Comparison of ENCODE assay signal across 24 cellular contexts in genomic region chr7:7812112-7812511, GRCh38.
DNase-seq lines count a peak whose midpoint lies in the region; ATAC-seq and TF ChIP-seq lines count a peak whose summit lies in the region.
"Had no signal": no experiment of that assay in that cellular context is flagged by ENCODE, and none has a peak within 500 bp of the region (broad histone marks: within the 10 kb centered on the region; RNA-seq: fewer than 3 reads in every experiment).

No MANE protein-coding gene starts in this region.

- CTCF ChIA-PET in Calu3 (lab: Charles Lee), result no interaction called here

- DNase-seq in Ammon's horn (ENCODE audit: low spot score) (peak; percentile 36), LNCaP clone FGC (ENCODE audit: low read depth) (peak; percentile 54), NCI-H748 (lab: John Stamatoyannopoulos, UW; ENCODE audit: unreplicated experiment) (peak; percentile 36), fibroblast of peridontal ligament (ENCODE audit: extremely low read depth) (peak; percentile 42), Calu3 (no peak), T-helper 2 cell (no peak)
- DNase-seq in activated CD4-positive, alpha-beta T cell treated with anti-CD3 and anti-CD28 coated beads, Interleukin-2, amount 50 U/mL, for 1 hour, result no peak
- DNase-seq: activated CD4-positive, alpha-beta T cell treated with anti-CD3 and anti-CD28 coated beads, Interleukin-2, amount 50 U/mL, for 4 hours; activated CD8-positive, alpha-beta memory T cell treated with anti-CD3 and anti-CD28 coated beads, Interleukin-2, amount 50 U/mL, for 4 hours; activated naive CD4-positive, alpha-beta T cell treated with anti-CD3 and anti-CD28 coated beads, Interleukin-2, amount 50 U/mL, for 16 hours; amygdala; Caco-2; esophagus squamous epithelium; HFFc6; islet precursor cell; KBM-7; lower lobe of right lung; NCI-H2029; NCI-H526 treated with DMSO at 0.1 percent for 48 hours; right cardiac atrium; stimulated activated CD4-positive, alpha-beta T cell treated with anti-CD3 and anti-CD28 coated beads, Interleukin-4, amount 100 ng/mL, for 4 hours; stimulated activated naive CD4-positive, alpha-beta T cell had no signal

- no peaks in the 10 kb centered on the region for H3K9me3 Mint-ChIP-seq in Calu3 (ENCODE audit: low read depth, unreplicated experiment)
- H3K9me3 Mint-ChIP-seq: HFFc6 had no signal

- BruUV-seq in Calu3 (replicated peaks; lab: Mats Ljungman, UMichigan), result no TSS peak

- H3K27ac Mint-ChIP-seq in Calu3 (ENCODE audit: unreplicated experiment), result no peak overlapping the region
- H3K27ac Mint-ChIP-seq: HFFc6 had no signal

- no peak for ATAC-seq in GM19467 (IDR thresholded peaks at IDR 0.05; ENCODE audit: unreplicated experiment)
- ATAC-seq: right cardiac atrium had no signal

- H3K27me3 Mint-ChIP-seq in Calu3 (ENCODE audit: unreplicated experiment), result no peaks in the 10 kb centered on the region

- no peak overlapping the region for H3K4me3 ChIP-seq in LNCaP clone FGC (ENCODE audit: low read depth, low read length)
- H3K4me3 ChIP-seq: BLaER1 treated with 17β-estradiol and CSF1 and Interleukin-3, amounts not matched to agents 10 nM and 100 nM; esophagus squamous epithelium; lower lobe of right lung had no signal

- H3K4me1 Mint-ChIP-seq in Calu3 (ENCODE audit: low read depth, unreplicated experiment), result peaks cover 22% of the 10 kb centered on the region

- no peaks in the 10 kb centered on the region for H3K36me3 Mint-ChIP-seq in Calu3 (ENCODE audit: insufficient read depth, unreplicated experiment)

- intact Hi-C loops in Calu3 (cut with micrococcal nuclease; ENCODE audit: unreplicated experiment), result no loop called here

- TF ChIP-seq CTCF in LNCaP clone FGC (IDR thresholded peaks at IDR 0.05; ENCODE audit: control insufficient read depth, extremely low read depth, insufficient read depth), result no peak
- TF ChIP-seq CTCF in Calu3 (IDR thresholded peaks at IDR 0.05; ENCODE audit: unreplicated experiment), result no peak

- H3K4me3 Mint-ChIP-seq in Calu3 (ENCODE audit: low read depth, unreplicated experiment), result no peak overlapping the region
- H3K4me3 Mint-ChIP-seq: HFFc6 had no signal

Comparison
In these comparisons a context has a peak if more than half of its experiments do, and no peak if none do; other contexts are left out.
1. DNase-seq: peak in Ammon's horn (single experiment), LNCaP clone FGC (single experiment), NCI-H748 (single experiment) and fibroblast of peridontal ligament (single experiment); none in Calu3 (single experiment), T-helper 2 cell (0 of 5) and activated CD4-positive, alpha-beta T cell treated with anti-CD3 and anti-CD28 coated beads, Interleukin-2, amount 50 U/mL, for 1 hour (single experiment).